1 cellular context compared by ENCODE assay signal in genomic region chr7:65722361-65722792, GRCh38.
A peak's percentile ranks its signal among the peaks of the same experiment; 100 is the strongest.
TF ChIP-seq lines count a peak whose summit lies in the region.

No MANE protein-coding gene starts in this region.

TF ChIP-seq in K562, 482 proteins besides CTCF, POLR2A, EP300 and RAD21 (continued from another document and continues in another):
- TF ChIP-seq, protein P1, sequence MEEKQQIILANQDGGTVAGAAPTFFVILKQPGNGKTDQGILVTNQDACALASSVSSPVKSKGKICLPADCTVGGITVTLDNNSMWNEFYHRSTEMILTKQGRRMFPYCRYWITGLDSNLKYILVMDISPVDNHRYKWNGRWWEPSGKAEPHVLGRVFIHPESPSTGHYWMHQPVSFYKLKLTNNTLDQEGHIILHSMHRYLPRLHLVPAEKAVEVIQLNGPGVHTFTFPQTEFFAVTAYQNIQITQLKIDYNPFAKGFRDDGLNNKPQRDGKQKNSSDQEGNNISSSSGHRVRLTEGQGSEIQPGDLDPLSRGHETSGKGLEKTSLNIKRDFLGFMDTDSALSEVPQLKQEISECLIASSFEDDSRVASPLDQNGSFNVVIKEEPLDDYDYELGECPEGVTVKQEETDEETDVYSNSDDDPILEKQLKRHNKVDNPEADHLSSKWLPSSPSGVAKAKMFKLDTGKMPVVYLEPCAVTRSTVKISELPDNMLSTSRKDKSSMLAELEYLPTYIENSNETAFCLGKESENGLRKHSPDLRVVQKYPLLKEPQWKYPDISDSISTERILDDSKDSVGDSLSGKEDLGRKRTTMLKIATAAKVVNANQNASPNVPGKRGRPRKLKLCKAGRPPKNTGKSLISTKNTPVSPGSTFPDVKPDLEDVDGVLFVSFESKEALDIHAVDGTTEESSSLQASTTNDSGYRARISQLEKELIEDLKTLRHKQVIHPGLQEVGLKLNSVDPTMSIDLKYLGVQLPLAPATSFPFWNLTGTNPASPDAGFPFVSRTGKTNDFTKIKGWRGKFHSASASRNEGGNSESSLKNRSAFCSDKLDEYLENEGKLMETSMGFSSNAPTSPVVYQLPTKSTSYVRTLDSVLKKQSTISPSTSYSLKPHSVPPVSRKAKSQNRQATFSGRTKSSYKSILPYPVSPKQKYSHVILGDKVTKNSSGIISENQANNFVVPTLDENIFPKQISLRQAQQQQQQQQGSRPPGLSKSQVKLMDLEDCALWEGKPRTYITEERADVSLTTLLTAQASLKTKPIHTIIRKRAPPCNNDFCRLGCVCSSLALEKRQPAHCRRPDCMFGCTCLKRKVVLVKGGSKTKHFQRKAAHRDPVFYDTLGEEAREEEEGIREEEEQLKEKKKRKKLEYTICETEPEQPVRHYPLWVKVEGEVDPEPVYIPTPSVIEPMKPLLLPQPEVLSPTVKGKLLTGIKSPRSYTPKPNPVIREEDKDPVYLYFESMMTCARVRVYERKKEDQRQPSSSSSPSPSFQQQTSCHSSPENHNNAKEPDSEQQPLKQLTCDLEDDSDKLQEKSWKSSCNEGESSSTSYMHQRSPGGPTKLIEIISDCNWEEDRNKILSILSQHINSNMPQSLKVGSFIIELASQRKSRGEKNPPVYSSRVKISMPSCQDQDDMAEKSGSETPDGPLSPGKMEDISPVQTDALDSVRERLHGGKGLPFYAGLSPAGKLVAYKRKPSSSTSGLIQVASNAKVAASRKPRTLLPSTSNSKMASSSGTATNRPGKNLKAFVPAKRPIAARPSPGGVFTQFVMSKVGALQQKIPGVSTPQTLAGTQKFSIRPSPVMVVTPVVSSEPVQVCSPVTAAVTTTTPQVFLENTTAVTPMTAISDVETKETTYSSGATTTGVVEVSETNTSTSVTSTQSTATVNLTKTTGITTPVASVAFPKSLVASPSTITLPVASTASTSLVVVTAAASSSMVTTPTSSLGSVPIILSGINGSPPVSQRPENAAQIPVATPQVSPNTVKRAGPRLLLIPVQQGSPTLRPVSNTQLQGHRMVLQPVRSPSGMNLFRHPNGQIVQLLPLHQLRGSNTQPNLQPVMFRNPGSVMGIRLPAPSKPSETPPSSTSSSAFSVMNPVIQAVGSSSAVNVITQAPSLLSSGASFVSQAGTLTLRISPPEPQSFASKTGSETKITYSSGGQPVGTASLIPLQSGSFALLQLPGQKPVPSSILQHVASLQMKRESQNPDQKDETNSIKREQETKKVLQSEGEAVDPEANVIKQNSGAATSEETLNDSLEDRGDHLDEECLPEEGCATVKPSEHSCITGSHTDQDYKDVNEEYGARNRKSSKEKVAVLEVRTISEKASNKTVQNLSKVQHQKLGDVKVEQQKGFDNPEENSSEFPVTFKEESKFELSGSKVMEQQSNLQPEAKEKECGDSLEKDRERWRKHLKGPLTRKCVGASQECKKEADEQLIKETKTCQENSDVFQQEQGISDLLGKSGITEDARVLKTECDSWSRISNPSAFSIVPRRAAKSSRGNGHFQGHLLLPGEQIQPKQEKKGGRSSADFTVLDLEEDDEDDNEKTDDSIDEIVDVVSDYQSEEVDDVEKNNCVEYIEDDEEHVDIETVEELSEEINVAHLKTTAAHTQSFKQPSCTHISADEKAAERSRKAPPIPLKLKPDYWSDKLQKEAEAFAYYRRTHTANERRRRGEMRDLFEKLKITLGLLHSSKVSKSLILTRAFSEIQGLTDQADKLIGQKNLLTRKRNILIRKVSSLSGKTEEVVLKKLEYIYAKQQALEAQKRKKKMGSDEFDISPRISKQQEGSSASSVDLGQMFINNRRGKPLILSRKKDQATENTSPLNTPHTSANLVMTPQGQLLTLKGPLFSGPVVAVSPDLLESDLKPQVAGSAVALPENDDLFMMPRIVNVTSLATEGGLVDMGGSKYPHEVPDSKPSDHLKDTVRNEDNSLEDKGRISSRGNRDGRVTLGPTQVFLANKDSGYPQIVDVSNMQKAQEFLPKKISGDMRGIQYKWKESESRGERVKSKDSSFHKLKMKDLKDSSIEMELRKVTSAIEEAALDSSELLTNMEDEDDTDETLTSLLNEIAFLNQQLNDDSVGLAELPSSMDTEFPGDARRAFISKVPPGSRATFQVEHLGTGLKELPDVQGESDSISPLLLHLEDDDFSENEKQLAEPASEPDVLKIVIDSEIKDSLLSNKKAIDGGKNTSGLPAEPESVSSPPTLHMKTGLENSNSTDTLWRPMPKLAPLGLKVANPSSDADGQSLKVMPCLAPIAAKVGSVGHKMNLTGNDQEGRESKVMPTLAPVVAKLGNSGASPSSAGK (IDR thresholded peaks at IDR 0.05) = peak; percentile 20; the same call in 1 of the 2 replicates
- TF ChIP-seq ARHGAP35 (IDR thresholded peaks at IDR 0.05; ENCODE audit: partially characterized antibody) (peak; percentile 31), POU5F1 (IDR thresholded peaks at IDR 0.05; ENCODE audit: borderline replicate concordance, low read depth, low read length, partially characterized antibody) (no peak), ZFP36 (IDR thresholded peaks at IDR 0.05; ENCODE audit: low read depth, low read length, partially characterized antibody) (no peak), FUS (optimal IDR thresholded peaks at IDR 0.05; ENCODE audit: low read depth, low read length) (no peak), ZNF551 (CRISPR knock-in tag; IDR thresholded peaks at IDR 0.05) (no peak), STAG1 (CRISPR knock-in tag; IDR thresholded peaks at IDR 0.05; ENCODE audit: borderline replicate concordance) (peak; percentile 54; the same call in 1 of the 2 replicates), SMAD2 (IDR thresholded peaks at IDR 0.05; ENCODE audit: low read depth, low read length) (no peak), HINFP (tag; conservative IDR thresholded peaks at IDR 0.05; ENCODE audit: low read depth) (peak; percentile 71; the same call in 1 of the 2 replicates), SRSF1 (IDR thresholded peaks at IDR 0.05; ENCODE audit: low read depth, low read length) (no peak), MTA1 (IDR thresholded peaks at IDR 0.05; ENCODE audit: borderline replicate concordance) (peak; percentile 65; the same call in 1 of the 2 replicates), ZNF707 (CRISPR knock-in tag; conservative IDR thresholded peaks at IDR 0.05) (no peak), ZNF695 (CRISPR knock-in tag; IDR thresholded peaks at IDR 0.05) (no peak), ZC3H8 (IDR thresholded peaks at IDR 0.05) (no peak), MLLT1 (IDR thresholded peaks at IDR 0.05) (peak; percentile 51 to 81; a peak in 1 of 4 replicates), SMARCE1 (IDR thresholded peaks at IDR 0.05) (0 out of 2 replicates have a peak, but pooled peaks have one; percentile 23), STAT5B (CRISPR knock-in tag; IDR thresholded peaks at IDR 0.05) (no peak), ELF4 (CRISPR knock-in tag; IDR thresholded peaks at IDR 0.05) (peak; percentile 86), TBP (optimal IDR thresholded peaks at IDR 0.05; ENCODE audit: low read depth, low read length) (no peak), HLTF (IDR thresholded peaks at IDR 0.05) (peak; percentile 88), ASH1L (IDR thresholded peaks at IDR 0.05; ENCODE audit: borderline replicate concordance, low read depth, partially characterized antibody) (peak; percentile 48), HDAC2 (IDR thresholded peaks at IDR 0.05) (no peak), OTX1 (CRISPR knock-in tag; IDR thresholded peaks at IDR 0.05) (peak; percentile 80; the same call in 1 of the 2 replicates), ZC3H11A (IDR thresholded peaks at IDR 0.05; ENCODE audit: low read depth, low read length) (no peak), ETV1 (tag; conservative IDR thresholded peaks at IDR 0.05; ENCODE audit: low read depth) (no peak)
- TF ChIP-seq, protein P2, sequence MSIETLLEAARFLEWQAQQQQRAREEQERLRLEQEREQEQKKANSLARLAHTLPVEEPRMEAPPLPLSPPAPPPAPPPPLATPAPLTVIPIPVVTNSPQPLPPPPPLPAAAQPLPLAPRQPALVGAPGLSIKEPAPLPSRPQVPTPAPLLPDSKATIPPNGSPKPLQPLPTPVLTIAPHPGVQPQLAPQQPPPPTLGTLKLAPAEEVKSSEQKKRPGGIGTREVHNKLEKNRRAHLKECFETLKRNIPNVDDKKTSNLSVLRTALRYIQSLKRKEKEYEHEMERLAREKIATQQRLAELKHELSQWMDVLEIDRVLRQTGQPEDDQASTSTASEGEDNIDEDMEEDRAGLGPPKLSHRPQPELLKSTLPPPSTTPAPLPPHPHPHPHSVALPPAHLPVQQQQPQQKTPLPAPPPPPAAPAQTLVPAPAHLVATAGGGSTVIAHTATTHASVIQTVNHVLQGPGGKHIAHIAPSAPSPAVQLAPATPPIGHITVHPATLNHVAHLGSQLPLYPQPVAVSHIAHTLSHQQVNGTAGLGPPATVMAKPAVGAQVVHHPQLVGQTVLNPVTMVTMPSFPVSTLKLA (conservative IDR thresholded peaks at IDR 0.05) = no peak
- TF ChIP-seq, protein P3, sequence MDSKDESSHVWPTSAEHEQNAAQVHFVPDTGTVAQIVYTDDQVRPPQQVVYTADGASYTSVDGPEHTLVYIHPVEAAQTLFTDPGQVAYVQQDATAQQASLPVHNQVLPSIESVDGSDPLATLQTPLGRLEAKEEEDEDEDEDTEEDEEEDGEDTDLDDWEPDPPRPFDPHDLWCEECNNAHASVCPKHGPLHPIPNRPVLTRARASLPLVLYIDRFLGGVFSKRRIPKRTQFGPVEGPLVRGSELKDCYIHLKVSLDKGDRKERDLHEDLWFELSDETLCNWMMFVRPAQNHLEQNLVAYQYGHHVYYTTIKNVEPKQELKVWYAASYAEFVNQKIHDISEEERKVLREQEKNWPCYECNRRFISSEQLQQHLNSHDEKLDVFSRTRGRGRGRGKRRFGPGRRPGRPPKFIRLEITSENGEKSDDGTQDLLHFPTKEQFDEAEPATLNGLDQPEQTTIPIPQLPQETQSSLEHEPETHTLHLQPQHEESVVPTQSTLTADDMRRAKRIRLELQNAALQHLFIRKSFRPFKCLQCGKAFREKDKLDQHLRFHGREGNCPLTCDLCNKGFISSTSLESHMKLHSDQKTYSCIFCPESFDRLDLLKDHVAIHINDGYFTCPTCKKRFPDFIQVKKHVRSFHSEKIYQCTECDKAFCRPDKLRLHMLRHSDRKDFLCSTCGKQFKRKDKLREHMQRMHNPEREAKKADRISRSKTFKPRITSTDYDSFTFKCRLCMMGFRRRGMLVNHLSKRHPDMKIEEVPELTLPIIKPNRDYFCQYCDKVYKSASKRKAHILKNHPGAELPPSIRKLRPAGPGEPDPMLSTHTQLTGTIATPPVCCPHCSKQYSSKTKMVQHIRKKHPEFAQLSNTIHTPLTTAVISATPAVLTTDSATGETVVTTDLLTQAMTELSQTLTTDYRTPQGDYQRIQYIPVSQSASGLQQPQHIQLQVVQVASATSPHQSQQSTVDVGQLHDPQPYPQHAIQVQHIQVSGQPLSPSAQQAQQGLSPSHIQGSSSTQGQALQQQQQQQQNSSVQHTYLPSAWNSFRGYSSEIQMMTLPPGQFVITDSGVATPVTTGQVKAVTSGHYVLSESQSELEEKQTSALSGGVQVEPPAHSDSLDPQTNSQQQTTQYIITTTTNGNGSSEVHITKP (IDR thresholded peaks at IDR 0.05; ENCODE audit: partially characterized antibody) = no peak
- TF ChIP-seq, protein P4, sequence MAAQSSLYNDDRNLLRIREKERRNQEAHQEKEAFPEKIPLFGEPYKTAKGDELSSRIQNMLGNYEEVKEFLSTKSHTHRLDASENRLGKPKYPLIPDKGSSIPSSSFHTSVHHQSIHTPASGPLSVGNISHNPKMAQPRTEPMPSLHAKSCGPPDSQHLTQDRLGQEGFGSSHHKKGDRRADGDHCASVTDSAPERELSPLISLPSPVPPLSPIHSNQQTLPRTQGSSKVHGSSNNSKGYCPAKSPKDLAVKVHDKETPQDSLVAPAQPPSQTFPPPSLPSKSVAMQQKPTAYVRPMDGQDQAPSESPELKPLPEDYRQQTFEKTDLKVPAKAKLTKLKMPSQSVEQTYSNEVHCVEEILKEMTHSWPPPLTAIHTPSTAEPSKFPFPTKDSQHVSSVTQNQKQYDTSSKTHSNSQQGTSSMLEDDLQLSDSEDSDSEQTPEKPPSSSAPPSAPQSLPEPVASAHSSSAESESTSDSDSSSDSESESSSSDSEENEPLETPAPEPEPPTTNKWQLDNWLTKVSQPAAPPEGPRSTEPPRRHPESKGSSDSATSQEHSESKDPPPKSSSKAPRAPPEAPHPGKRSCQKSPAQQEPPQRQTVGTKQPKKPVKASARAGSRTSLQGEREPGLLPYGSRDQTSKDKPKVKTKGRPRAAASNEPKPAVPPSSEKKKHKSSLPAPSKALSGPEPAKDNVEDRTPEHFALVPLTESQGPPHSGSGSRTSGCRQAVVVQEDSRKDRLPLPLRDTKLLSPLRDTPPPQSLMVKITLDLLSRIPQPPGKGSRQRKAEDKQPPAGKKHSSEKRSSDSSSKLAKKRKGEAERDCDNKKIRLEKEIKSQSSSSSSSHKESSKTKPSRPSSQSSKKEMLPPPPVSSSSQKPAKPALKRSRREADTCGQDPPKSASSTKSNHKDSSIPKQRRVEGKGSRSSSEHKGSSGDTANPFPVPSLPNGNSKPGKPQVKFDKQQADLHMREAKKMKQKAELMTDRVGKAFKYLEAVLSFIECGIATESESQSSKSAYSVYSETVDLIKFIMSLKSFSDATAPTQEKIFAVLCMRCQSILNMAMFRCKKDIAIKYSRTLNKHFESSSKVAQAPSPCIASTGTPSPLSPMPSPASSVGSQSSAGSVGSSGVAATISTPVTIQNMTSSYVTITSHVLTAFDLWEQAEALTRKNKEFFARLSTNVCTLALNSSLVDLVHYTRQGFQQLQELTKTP (IDR thresholded peaks at IDR 0.05; ENCODE audit: low read depth in 1 of 2, partially characterized antibody in 2 of 2) = no peak
- TF ChIP-seq, protein P5, sequence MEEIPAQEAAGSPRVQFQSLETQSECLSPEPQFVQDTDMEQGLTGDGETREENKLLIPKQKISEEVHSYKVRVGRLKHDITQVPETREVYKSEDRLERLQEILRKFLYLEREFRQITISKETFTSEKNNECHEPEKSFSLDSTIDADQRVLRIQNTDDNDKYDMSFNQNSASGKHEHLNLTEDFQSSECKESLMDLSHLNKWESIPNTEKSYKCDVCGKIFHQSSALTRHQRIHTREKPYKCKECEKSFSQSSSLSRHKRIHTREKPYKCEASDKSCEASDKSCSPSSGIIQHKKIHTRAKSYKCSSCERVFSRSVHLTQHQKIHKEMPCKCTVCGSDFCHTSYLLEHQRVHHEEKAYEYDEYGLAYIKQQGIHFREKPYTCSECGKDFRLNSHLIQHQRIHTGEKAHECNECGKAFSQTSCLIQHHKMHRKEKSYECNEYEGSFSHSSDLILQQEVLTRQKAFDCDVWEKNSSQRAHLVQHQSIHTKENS (CRISPR knock-in tag; IDR thresholded peaks at IDR 0.05) = no peak
